8 cellular contexts compared by ENCODE assay signal in genomic region chr7:140696024-140696678, GRCh38. TPM values are rescaled to one million over a fixed set of nuclear protein-coding genes. Genes with fewer than 3 reads are reported as not detected.
DNase-seq lines count a peak whose midpoint lies in the region; TF ChIP-seq lines count a peak whose summit lies in the region.

No MANE protein-coding gene starts in this region.

- H3K4me3 Mint-ChIP-seq in T-helper 1 cell treated with Interleukin-12 subunit alpha and Interleukin-12 subunit beta and Interleukin-4 antibody, amounts not matched to agents 30 μg/mL and 1 μg/mL, for 36 hours, result peak overlapping the region; percentile 98

- peaks cover 13% of the 10 kb centered on the region for H3K36me3 Mint-ChIP-seq in T-helper 1 cell treated with Interleukin-12 subunit alpha and Interleukin-12 subunit beta and Interleukin-4 antibody, amounts not matched to agents 30 μg/mL and 1 μg/mL, for 36 hours (ENCODE audit: low read depth)

- TF ChIP-seq CTCF in brain microvascular endothelial cell (IDR thresholded peaks at IDR 0.05; ENCODE audit: low read depth, low read length, missing control alignments), result no peak

- no peaks in the 10 kb centered on the region for H3K27me3 Mint-ChIP-seq in T-helper 1 cell treated with Interleukin-12 subunit alpha and Interleukin-12 subunit beta and Interleukin-4 antibody, amounts not matched to agents 30 μg/mL and 1 μg/mL, for 36 hours (ENCODE audit: low read depth)

- 38% methylated on average over 23 of the region's 23 CpGs for WGBS in HUES64

- H3K9ac ChIP-seq in HUES64 (ENCODE audit: low read depth, low read length), result peak overlapping the region; percentile 85
- peak overlapping the region; percentile 83 to 97 (median 97) for H3K9ac ChIP-seq in skeletal muscle tissue (ENCODE audit: low read depth in 1 of 3, low read length in 3 of 3)

- peak overlapping the region; percentile 98 for H3K27ac Mint-ChIP-seq in T-helper 1 cell treated with Interleukin-12 subunit alpha and Interleukin-12 subunit beta and Interleukin-4 antibody, amounts not matched to agents 30 μg/mL and 1 μg/mL, for 36 hours

- no peaks in the 10 kb centered on the region for H3K9me3 Mint-ChIP-seq in T-helper 1 cell treated with Interleukin-12 subunit alpha and Interleukin-12 subunit beta and Interleukin-4 antibody, amounts not matched to agents 30 μg/mL and 1 μg/mL, for 36 hours

- H3K36me3 ChIP-seq in HUES64 (ENCODE audit: insufficient read depth, low read length), result no peaks in the 10 kb centered on the region
- no peaks in the 10 kb centered on the region for H3K36me3 ChIP-seq in brain microvascular endothelial cell (replicated peaks)
- H3K36me3 ChIP-seq in skeletal muscle tissue (ENCODE audit: control insufficient read depth in 3 of 3, insufficient read depth in 3 of 3, low read length in 3 of 3), result peaks cover 4 to 10% (median 4%) of the 10 kb centered on the region in 3 donors

- in situ Hi-C loops in brain microvascular endothelial cell (cut with HindIII; ENCODE audit: low pct_ligation_motif_present, low sequenced_read_pairs), result no loop called here

- no peaks in the 10 kb centered on the region for H3K27me3 ChIP-seq in HUES64 (ENCODE audit: insufficient read depth, low read length)
- H3K27me3 ChIP-seq in brain microvascular endothelial cell (replicated peaks), result no peaks in the 10 kb centered on the region
- H3K27me3 ChIP-seq in skeletal muscle tissue (ENCODE audit: control insufficient read depth in 3 of 3, insufficient read depth in 3 of 3, low read length in 3 of 3), result no peaks in the 10 kb centered on the region

- no peaks in the 10 kb centered on the region; the same call in 1 of the 2 replicates for H3K4me1 ChIP-seq in HUES64 (ENCODE audit: insufficient read depth, low read length)
- peaks cover 19 to 25% (median 20%) of the 10 kb centered on the region in 3 donors for H3K4me1 ChIP-seq in skeletal muscle tissue (ENCODE audit: control insufficient read depth in 3 of 3, insufficient read depth in 3 of 3, low read length in 3 of 3)

- H3K27ac ChIP-seq in HUES64 (ENCODE audit: low read depth, low read length) (peak overlapping the region; percentile 86), brain microvascular endothelial cell (peak overlapping the region; percentile 84), skeletal muscle tissue (ENCODE audit: low read depth, low read length) (peak overlapping the region; percentile 96)

- H3K9me3 ChIP-seq in HUES64 (ENCODE audit: insufficient read depth, low read depth, low read length), result no peaks in the 10 kb centered on the region
- H3K9me3 ChIP-seq in iPS-18c (ENCODE audit: control insufficient read depth, insufficient read depth, low read length), result peaks cover 2% of the 10 kb centered on the region
- no peaks in the 10 kb centered on the region for H3K9me3 ChIP-seq in skeletal muscle tissue (ENCODE audit: control insufficient read depth in 3 of 3, low read length in 3 of 3)

- DNase-seq in DMS153 (lab: John Stamatoyannopoulos, UW), result peak; percentile 76
- no peak for DNase-seq in DMS153 treated with DMSO at 0.1 percent for 48 hours (lab: John Stamatoyannopoulos, UW; ENCODE audit: unreplicated experiment)
- DNase-seq in brain microvascular endothelial cell, result peak; percentile 90
- no peak for DNase-seq in NCI-H446 treated with DMSO at 0.1 percent for 48 hours (lab: John Stamatoyannopoulos, UW)

- H3K4me3 ChIP-seq in HUES64 (ENCODE audit: low read length) (peak overlapping the region; percentile 83), brain microvascular endothelial cell (ENCODE audit: low read depth, low read length) (peak overlapping the region; percentile 99), iPS-18c (ENCODE audit: insufficient read depth, low read depth, low read length) (peak overlapping the region; percentile 99), skeletal muscle tissue (ENCODE audit: low read length in 3 of 3) (peak overlapping the region; percentile 86 to 99 (median 98))

- H3K4me1 Mint-ChIP-seq in T-helper 1 cell treated with Interleukin-12 subunit alpha and Interleukin-12 subunit beta and Interleukin-4 antibody, amounts not matched to agents 30 μg/mL and 1 μg/mL, for 36 hours (ENCODE audit: low read depth), result peaks cover 25% of the 10 kb centered on the region

RNA-seq across cellular contexts. Expression of gene NDUFB2, which starts 0.4 kb away (rescaled TPM):
- polyA plus RNA-seq in HUES64 (2013, experiment 1 of 2), result 212 TPM
- polyA plus RNA-seq in HUES64 (2013, experiment 2 of 2), result 190 TPM
- total RNA-seq in skeletal muscle tissue, result 38.1 TPM

RNA-seq across cellular contexts. Expression of gene ADCK2, which starts 23.4 kb away (rescaled TPM):
- 3.0 TPM for polyA plus RNA-seq in HUES64 (2013, experiment 1 of 2)
- polyA plus RNA-seq in HUES64 (2013, experiment 2 of 2), result 4.1 TPM
- total RNA-seq in skeletal muscle tissue, result 15.1 TPM

RNA-seq across cellular contexts. Expression of gene DENND2A, which starts 55.5 kb away (rescaled TPM):
- polyA plus RNA-seq in HUES64 (2013, experiment 1 of 2), result 9.5 TPM
- polyA plus RNA-seq in HUES64 (2013, experiment 2 of 2), result 12.8 TPM
- total RNA-seq in skeletal muscle tissue, result 32.4 TPM

Comparison
In these comparisons a context has a peak if more than half of its experiments do, and no peak if none do; other contexts are left out.
1. DNase-seq: peak in DMS153 (single experiment) and brain microvascular endothelial cell (single experiment); none in DMS153 treated with DMSO at 0.1 percent for 48 hours (single experiment) and NCI-H446 treated with DMSO at 0.1 percent for 48 hours (single experiment).
2. Peak in every context shown above with its lines, with median percentiles within 50 percentile points of each other: H3K27ac ChIP-seq and H3K4me3 ChIP-seq.